Comparison of ENCODE assay signal across 8 cellular contexts in genomic region chr5:151095341-151096000, GRCh38. TPM values are rescaled to one million over a fixed set of nuclear protein-coding genes. Genes with fewer than 3 reads are reported as not detected.
DNase-seq lines count a peak whose midpoint lies in the region; ATAC-seq and TF ChIP-seq lines count a peak whose summit lies in the region.

No MANE protein-coding gene starts in this region.

- H3K27me3 ChIP-seq in AG04450 (ENCODE audit: control insufficient read depth, insufficient read depth, low read length) (no peaks in the 10 kb centered on the region), HL-60 (ENCODE audit: insufficient read depth, poor library complexity, severe bottlenecking) (no peaks in the 10 kb centered on the region)

- POLR2A ChIA-PET in AG04450 (lab: Yijun Ruan, JAX) (no interaction called here), MCF 10A (lab: Yijun Ruan, JAX) (interaction anchor here (0.7 to 1.3 kb wide), 2 partner anchors 14 to 157 kb away, joined by 3 to 4 read pairs; partner anchors contain the start of genes GM2A and TNIP1)

- no peak overlapping the region for H3K4me3 ChIP-seq in AG04450 (ENCODE audit: low read depth, low read length)
- no peak overlapping the region for H3K4me3 ChIP-seq in HL-60 (replicated peaks; ENCODE audit: insufficient read depth, low read length)

- no peaks in the 10 kb centered on the region for H3K9me3 ChIP-seq in AG04450 (ENCODE audit: control insufficient read depth, insufficient read depth, low read length)

- H3K27ac Mint-ChIP-seq in MCF 10A (ENCODE audit: low read depth, unreplicated experiment) = peak overlapping the region; percentile 76

- no peaks in the 10 kb centered on the region for H3K27me3 Mint-ChIP-seq in MCF 10A (ENCODE audit: insufficient read depth, unreplicated experiment)

- no peaks in the 10 kb centered on the region for H3K36me3 Mint-ChIP-seq in MCF 10A (ENCODE audit: insufficient read depth, unreplicated experiment)

- TF ChIP-seq CTCF in AG04450 (IDR thresholded peaks at IDR 0.05; ENCODE audit: low read depth, low read length) (no peak), HL-60 (IDR thresholded peaks at IDR 0.05; ENCODE audit: insufficient read depth, low read length) (no peak), MCF 10A (IDR thresholded peaks at IDR 0.05; ENCODE audit: unreplicated experiment) (no peak)

- no peak for ATAC-seq in GM19351 (IDR thresholded peaks at IDR 0.05; ENCODE audit: unreplicated experiment)
- ATAC-seq in HG03196 (IDR thresholded peaks at IDR 0.05; ENCODE audit: unreplicated experiment) = no peak
- ATAC-seq in HG02759 (IDR thresholded peaks at IDR 0.05; ENCODE audit: unreplicated experiment) = no peak

- no peak for DNase-seq in AG04450 (ENCODE audit: low read depth, low spot score)
- no peak for DNase-seq in HL-60 (ENCODE audit: low read depth in 1 of 2, low spot score in 1 of 2)
- DNase-seq in MCF 10A (ENCODE audit: unreplicated experiment) = peak; percentile 26
- peak; percentile 63 for DNase-seq in mucosa of gallbladder (ENCODE audit: low spot score)
- no peak for DNase-seq in NCI-H1417 treated with DMSO at 0.1 percent for 48 hours (lab: John Stamatoyannopoulos, UW)

- H3K27ac ChIP-seq in AG04450 (ENCODE audit: low read depth, low read length) = peak overlapping the region; percentile 52
- peak overlapping the region; percentile 82 for H3K27ac ChIP-seq in HL-60 (replicated peaks)

- no peaks in the 10 kb centered on the region for H3K9me3 Mint-ChIP-seq in MCF 10A (ENCODE audit: unreplicated experiment)

- no peak overlapping the region for H3K4me3 Mint-ChIP-seq in MCF 10A (ENCODE audit: unreplicated experiment)

- H3K4me1 Mint-ChIP-seq in MCF 10A (ENCODE audit: insufficient read depth, unreplicated experiment) = peaks cover 43% of the 10 kb centered on the region

- CTCF ChIA-PET in AG04450 (lab: Charles Lee) (interaction anchor here (1.3 to 7.0 kb wide), 2 partner anchors 20 to 47 kb away, joined by 3 to 37 read pairs; no protein-coding TSS in a partner anchor), MCF 10A (lab: Yijun Ruan, JAX) (interaction anchor here (1.3 to 6.0 kb wide), 5 partner anchors 13 to 93 kb away, joined by 4 to 72 read pairs (median 5); no protein-coding TSS in a partner anchor)

- intact Hi-C loops in MCF 10A (cut with micrococcal nuclease) = no loop called here

- BruUV-seq in MCF 10A (replicated peaks; lab: Mats Ljungman, UMichigan) = no TSS peak

RNA-seq across cellular contexts. Expression of gene TNIP1, which starts 14.6 kb away (rescaled TPM):
- polyA plus RNA-seq in AG04450 (2011; rRNA removed) = 42.6 and 49.2 TPM in 2 replicates
- 67.8 and 79.9 TPM in 2 replicates for polyA minus RNA-seq in AG04450 (2011; rRNA and poly(A)+ RNA removed)
- 246 and 342 TPM in 2 replicates for total RNA-seq in MCF 10A (2022)
- 124 TPM for total RNA-seq in mucosa of gallbladder

Comparison
In these comparisons a context has a peak if more than half of its experiments do, and no peak if none do; other contexts are left out.
1. DNase-seq: peak in MCF 10A (single experiment) and mucosa of gallbladder (single experiment); none in AG04450 (single experiment), HL-60 (0 of 2) and NCI-H1417 treated with DMSO at 0.1 percent for 48 hours (single experiment).